ENCODE assay signal across 11 cellular contexts in the genomic region with DNA sequence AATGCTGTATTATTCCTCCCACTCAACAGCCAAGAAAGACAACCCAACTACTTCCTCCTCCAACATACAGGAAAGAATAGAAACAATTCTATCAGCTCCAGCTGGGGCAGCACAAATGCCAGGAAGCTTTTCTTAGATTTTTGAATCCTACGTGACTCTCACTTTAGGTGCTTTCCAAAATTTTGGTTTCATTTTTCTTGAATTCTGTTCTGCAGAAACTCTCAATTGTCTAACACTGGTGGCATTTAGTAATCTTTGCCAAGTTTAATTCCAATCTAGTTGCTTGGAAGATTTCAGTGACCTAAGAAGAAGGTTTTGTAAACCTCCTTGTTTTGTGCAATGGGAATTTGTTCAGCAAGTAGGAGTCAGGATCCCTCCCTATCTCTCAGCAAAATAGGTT. TPM values are rescaled to one million over a fixed set of nuclear protein-coding genes. Genes with fewer than 3 reads are reported as not detected.
DNase-seq lines count a peak whose midpoint lies in the region; ATAC-seq and TF ChIP-seq lines count a peak whose summit lies in the region.
"Had no signal": no experiment of that assay in that cellular context is flagged by ENCODE, and none has a peak within 500 bp of the region (broad histone marks: within the 10 kb centered on the region; RNA-seq: fewer than 3 reads in every experiment).

No MANE protein-coding gene starts in this region.

- no peaks in the 10 kb centered on the region for H3K36me3 Mint-ChIP-seq in stimulated activated effector memory CD8-positive, alpha-beta T cell treated with anti-CD3 and anti-CD28 coated beads, Interleukin-12 subunit alpha, Interleukin-12 subunit beta, amount 100 ng/mL, for 72 hours

- H3K4me2 ChIP-seq in osteoblast (ENCODE audit: insufficient read depth, low read length), result peak overlapping the region; percentile 80

- H4K20me1 ChIP-seq in osteoblast (ENCODE audit: insufficient read depth, low read length), result no peaks in the 10 kb centered on the region

- no peak for TF ChIP-seq CTCF in osteoblast (IDR thresholded peaks at IDR 0.05; ENCODE audit: extremely low read depth, low read depth, low read length)

- no peak overlapping the region for H3K4me3 Mint-ChIP-seq in stimulated activated effector memory CD8-positive, alpha-beta T cell treated with anti-CD3 and anti-CD28 coated beads, Interleukin-12 subunit alpha, Interleukin-12 subunit beta, amount 100 ng/mL, for 72 hours
- H3K4me3 Mint-ChIP-seq: stimulated activated naive CD8-positive, alpha-beta T cell treated with anti-CD3 and anti-CD28 coated beads, Interleukin-15, Interleukin-2, amounts not matched to agents 100 ng/mL and 50 ng/mL, for 24 hours had no signal

- peak overlapping the region; percentile 52 for H3K4me3 ChIP-seq in osteoblast (ENCODE audit: insufficient read depth, low read length)

- H3K36me3 ChIP-seq in osteoblast (ENCODE audit: insufficient read depth, low read length), result no peaks in the 10 kb centered on the region

- H3K9me3 Mint-ChIP-seq in stimulated activated effector memory CD8-positive, alpha-beta T cell treated with anti-CD3 and anti-CD28 coated beads, Interleukin-12 subunit alpha, Interleukin-12 subunit beta, amount 100 ng/mL, for 72 hours, result no peaks in the 10 kb centered on the region
- H3K9me3 Mint-ChIP-seq: stimulated activated naive CD8-positive, alpha-beta T cell treated with anti-CD3 and anti-CD28 coated beads, Interleukin-15, Interleukin-2, amounts not matched to agents 100 ng/mL and 50 ng/mL, for 24 hours had no signal

- peak overlapping the region; percentile 60 for H2AFZ ChIP-seq in osteoblast (ENCODE audit: low read length)

- no peak overlapping the region for H3K27ac Mint-ChIP-seq in stimulated activated effector memory CD8-positive, alpha-beta T cell treated with anti-CD3 and anti-CD28 coated beads, Interleukin-12 subunit alpha, Interleukin-12 subunit beta, amount 100 ng/mL, for 72 hours
- H3K27ac Mint-ChIP-seq: stimulated activated naive CD8-positive, alpha-beta T cell treated with anti-CD3 and anti-CD28 coated beads, Interleukin-15, Interleukin-2, amounts not matched to agents 100 ng/mL and 50 ng/mL, for 24 hours had no signal

- ATAC-seq in HG03095 (IDR thresholded peaks at IDR 0.05; ENCODE audit: unreplicated experiment), result no peak
- no peak for ATAC-seq in stimulated activated effector memory CD8-positive, alpha-beta T cell treated with anti-CD3 and anti-CD28 coated beads, Interleukin-12 subunit alpha, Interleukin-12 subunit beta, amount 100 ng/mL, for 72 hours

- H3K27me3 ChIP-seq in osteoblast (ENCODE audit: insufficient read depth, low read length), result no peaks in the 10 kb centered on the region

- H3K27ac ChIP-seq in osteoblast (ENCODE audit: low read depth, low read length), result peak overlapping the region; percentile 58

- H3K4me1 ChIP-seq in osteoblast (ENCODE audit: insufficient read depth, low read length), result peaks cover 40% of the 10 kb centered on the region

- DNase-seq in EH (ENCODE audit: low read depth), result peak; percentile 75
- DNase-seq in RPMI7951 (ENCODE audit: low read depth), result peak; percentile 48
- peak; percentile 30 for DNase-seq in epidermal melanocyte (ENCODE audit: insufficient read length, low spot score)
- DNase-seq in osteoblast (ENCODE audit: insufficient read length, low spot score, missing footprints), result peak; percentile 78
- no peak for DNase-seq in stimulated activated effector memory CD8-positive, alpha-beta T cell treated with anti-CD3 and anti-CD28 coated beads, Interleukin-12 subunit alpha, Interleukin-12 subunit beta, amount 100 ng/mL, for 72 hours (ENCODE audit: low spot score in 2 of 2)
- DNase-seq in NCI-H146 treated with DMSO at 0.1 percent for 48 hours (lab: John Stamatoyannopoulos, UW; ENCODE audit: unreplicated experiment), result no peak
- DNase-seq in NCI-H128 (lab: John Stamatoyannopoulos, UW; ENCODE audit: unreplicated experiment), result no peak
- DNase-seq: DND-41, retina had no signal

- H3K79me2 ChIP-seq in osteoblast (ENCODE audit: insufficient read depth, low read length), result no peaks in the 10 kb centered on the region

- no peaks in the 10 kb centered on the region for H3K9me3 ChIP-seq in osteoblast (ENCODE audit: low read depth, low read length)

- H3K4me1 Mint-ChIP-seq in stimulated activated effector memory CD8-positive, alpha-beta T cell treated with anti-CD3 and anti-CD28 coated beads, Interleukin-12 subunit alpha, Interleukin-12 subunit beta, amount 100 ng/mL, for 72 hours, result peaks cover 6% of the 10 kb centered on the region

RNA-seq across cellular contexts. Expression of a gene that starts 37.1 kb away (rescaled TPM):
- total RNA-seq in RPMI7951 (2014; rRNA removed; shearing (Covaris generic)), result 78.5 and 102 TPM in 2 replicates
- 73.8 and 91.3 TPM in 2 replicates for total RNA-seq in osteoblast

RNA-seq across cellular contexts. Expression of a gene that starts 58.7 kb away (rescaled TPM):
- 12.3 and 16.0 TPM in 2 replicates for total RNA-seq in RPMI7951 (2014; rRNA removed; shearing (Covaris generic))
- 5.8 and 9.4 TPM in 2 replicates for total RNA-seq in osteoblast

Comparison
In these comparisons a context has a peak if more than half of its experiments do, and no peak if none do; other contexts are left out.
1. DNase-seq: peak in EH (single experiment), RPMI7951 (single experiment), epidermal melanocyte (single experiment) and osteoblast (single experiment); none in stimulated activated effector memory CD8-positive, alpha-beta T cell treated with anti-CD3 and anti-CD28 coated beads, Interleukin-12 subunit alpha, Interleukin-12 subunit beta, amount 100 ng/mL, for 72 hours (0 of 2), NCI-H146 treated with DMSO at 0.1 percent for 48 hours (single experiment) and NCI-H128 (single experiment).